Comparison of ENCODE assay signal across 10 cellular contexts in genomic region chr2:84904151-84904550, GRCh38. TPM values are rescaled to one million over a fixed set of nuclear protein-coding genes. Genes with fewer than 3 reads are reported as not detected.
DNase-seq lines count a peak whose midpoint lies in the region; ATAC-seq and TF ChIP-seq lines count a peak whose summit lies in the region.
"Had no signal": no experiment of that assay in that cellular context is flagged by ENCODE, and none has a peak within 500 bp of the region (broad histone marks: within the 10 kb centered on the region; RNA-seq: fewer than 3 reads in every experiment).

No MANE protein-coding gene starts in this region.

- H3K36me3 ChIP-seq in left ventricle myocardium inferior: no peaks in the 10 kb centered on the region
- H3K36me3 ChIP-seq in upper lobe of left lung: peaks cover 0 to 4% (median 0%) of the 10 kb centered on the region in 4 donors

- H3K27ac ChIP-seq in left ventricle myocardium inferior (replicated peaks): peak overlapping the region; percentile 97
- H3K27ac ChIP-seq in upper lobe of left lung: peak overlapping the region; percentile 93 to 98 (median 96)

- WGBS in upper lobe of left lung, 2 donors: 78% methylated on average over 9 of the region's 9 CpGs

- H3K4me1 ChIP-seq in left ventricle myocardium inferior (peaks cover 33% of the 10 kb centered on the region), upper lobe of left lung (peaks cover 12 to 32% (median 26%) of the 10 kb centered on the region in 4 donors)

- no peak for DNase-seq in left ventricle myocardium inferior
- DNase-seq in left ventricle myocardium superior: no peak
- DNase-seq in mesothelial cell of epicardium (ENCODE audit: low spot score in 2 of 2, unreplicated experiment in 2 of 2): no peak
- no peak for DNase-seq in upper lobe of left lung
- no peak for DNase-seq in ecto neural progenitor cell (ENCODE audit: low spot score)
- DNase-seq: NCI-H1092, SIG-M5 had no signal

- TF ChIP-seq EP300 in upper lobe of left lung (IDR thresholded peaks at IDR 0.05): no peak

- no peaks in the 10 kb centered on the region for H3K27me3 ChIP-seq in left ventricle myocardium inferior (ENCODE audit: low read depth)
- H3K27me3 ChIP-seq in upper lobe of left lung: no peaks in the 10 kb centered on the region

- peaks cover under 1% of the 10 kb centered on the region for H3K9me3 Mint-ChIP-seq in activated naive CD8-positive, alpha-beta T cell (ENCODE audit: low read depth)
- peaks cover 5% of the 10 kb centered on the region for H3K9me3 Mint-ChIP-seq in mesothelial cell of epicardium

- no peak for TF ChIP-seq POLR2A in upper lobe of left lung (IDR thresholded peaks at IDR 0.05)

- H3K4me1 Mint-ChIP-seq in activated naive CD8-positive, alpha-beta T cell (ENCODE audit: low read depth): peaks cover 62% of the 10 kb centered on the region
- H3K4me1 Mint-ChIP-seq in mesothelial cell of epicardium: peaks cover 19% of the 10 kb centered on the region

- peaks cover 7% of the 10 kb centered on the region for H3K36me3 Mint-ChIP-seq in activated naive CD8-positive, alpha-beta T cell
- peaks cover 12% of the 10 kb centered on the region for H3K36me3 Mint-ChIP-seq in mesothelial cell of epicardium

- ATAC-seq in left ventricle myocardium superior (no peak), upper lobe of left lung (ENCODE audit: low FRiP score in 2 of 2) (no peak), HG02588 (IDR thresholded peaks at IDR 0.05; ENCODE audit: unreplicated experiment) (no peak), HG02571 (IDR thresholded peaks at IDR 0.05; ENCODE audit: unreplicated experiment) (no peak)

- peak overlapping the region; percentile 51 for H3K27ac Mint-ChIP-seq in activated naive CD8-positive, alpha-beta T cell
- no peak overlapping the region for H3K27ac Mint-ChIP-seq in mesothelial cell of epicardium

- H3K9me3 ChIP-seq in left ventricle myocardium inferior (replicated peaks): no peaks in the 10 kb centered on the region
- H3K9me3 ChIP-seq in upper lobe of left lung: no peaks in the 10 kb centered on the region

- intact Hi-C loops in left ventricle myocardium inferior (cut with micrococcal nuclease) (no loop called here), left ventricle myocardium superior (cut with micrococcal nuclease) (no loop called here)

- H3K27me3 Mint-ChIP-seq in activated naive CD8-positive, alpha-beta T cell: no peaks in the 10 kb centered on the region
- peaks cover 8% of the 10 kb centered on the region for H3K27me3 Mint-ChIP-seq in mesothelial cell of epicardium (ENCODE audit: low read depth)

- peak overlapping the region; percentile 85 for H3K4me3 Mint-ChIP-seq in activated naive CD8-positive, alpha-beta T cell
- H3K4me3 Mint-ChIP-seq in mesothelial cell of epicardium: peak overlapping the region; percentile 83

- peak overlapping the region; percentile 78 for H3K4me3 ChIP-seq in left ventricle myocardium inferior
- H3K4me3 ChIP-seq in upper lobe of left lung: peak overlapping the region in 1 of 4 donors; percentile 81

- TF ChIP-seq CTCF in left ventricle myocardium inferior (IDR thresholded peaks at IDR 0.05; ENCODE audit: borderline replicate concordance): no peak
- no peak for TF ChIP-seq CTCF in mesothelial cell of epicardium (IDR thresholded peaks at IDR 0.05; ENCODE audit: unreplicated experiment)
- TF ChIP-seq CTCF in upper lobe of left lung (IDR thresholded peaks at IDR 0.05): no peak

RNA-seq across cellular contexts. Expression of gene TMSB10, which starts 1.3 kb away (rescaled TPM):
- total RNA-seq in left ventricle myocardium inferior (400 TPM), left ventricle myocardium superior (450 TPM), mesothelial cell of epicardium (1,288 to 1,313 TPM (median 1,289 TPM) in 3 replicates), upper lobe of left lung (1,000 to 10,000 TPM; 1,275 to 5,234 (median 2,267) TPM)

RNA-seq across cellular contexts. Expression of gene TRABD2A, which starts 23.3 kb away (rescaled TPM):
- total RNA-seq in left ventricle myocardium inferior (0.49 TPM), left ventricle myocardium superior (0.62 TPM), mesothelial cell of epicardium (0.45 to 0.55 TPM (median 0.45 TPM) in 3 replicates), upper lobe of left lung (10 to 100 TPM in 1 of 6 donors, 1 to 10 TPM in 5; 2.0 to 22.0 (median 6.2) TPM)
